ENCODE assay signal across 8 cellular contexts in genomic region chr16:85420501-85421337, GRCh38.
DNase-seq lines count a peak whose midpoint lies in the region; ATAC-seq, FAIRE-seq and TF ChIP-seq lines count a peak whose summit lies in the region.

No MANE protein-coding gene starts in this region.

- no peaks in the 10 kb centered on the region for H3K4me1 ChIP-seq in astrocyte (ENCODE audit: insufficient read depth, low read length)
- H3K4me1 ChIP-seq in keratinocyte (ENCODE audit: control insufficient read depth, extremely low read depth, insufficient read depth, low read length), result peaks cover 6% of the 10 kb centered on the region

- no peak overlapping the region for H3K4me3 Mint-ChIP-seq in astrocyte (ENCODE audit: unreplicated experiment)

- TF ChIP-seq CTCF in astrocyte (IDR thresholded peaks at IDR 0.05; ENCODE audit: insufficient read depth, low read depth, low read length) (peak; percentile 70), keratinocyte (optimal IDR thresholded peaks at IDR 0.05 in 1 of 3, IDR thresholded peaks at IDR 0.05 in 1 of 3, conservative IDR thresholded peaks at IDR 0.05 in 1 of 3; ENCODE audit: extremely low read depth in 1 of 3, insufficient read depth in 2 of 3, low read length in 3 of 3) (peak; percentile 94 to 96 (median 95))

- peak; percentile 50 for DNase-seq in Caki2 (ENCODE audit: low read depth)
- peak; percentile 56 to 71 (median 61) for DNase-seq in T-helper 2 cell
- no peak for DNase-seq in astrocyte (ENCODE audit: low read depth)
- no peak for DNase-seq in keratinocyte (ENCODE audit: low read depth, low spot score)
- DNase-seq in stimulated activated CD4-positive, alpha-beta T cell treated with anti-CD3 and anti-CD28 coated beads, Interleukin-4, amount 100 ng/mL, for 4 hours, result peak; percentile 49 to 78
- no peak for DNase-seq in NCI-H748 (lab: John Stamatoyannopoulos, UW; ENCODE audit: unreplicated experiment)
- DNase-seq in dedifferentiated amniotic fluid mesenchymal stem cell (ENCODE audit: extremely low spot score), result no peak

- H2AFZ ChIP-seq in astrocyte (ENCODE audit: low read depth, low read length), result no peak overlapping the region
- no peak overlapping the region for H2AFZ ChIP-seq in keratinocyte (ENCODE audit: control insufficient read depth, low read length)

- ATAC-seq in HG03432 (IDR thresholded peaks at IDR 0.05; ENCODE audit: unreplicated experiment), result peak; percentile 64

- H3K36me3 Mint-ChIP-seq in astrocyte (ENCODE audit: low read depth, unreplicated experiment), result no peaks in the 10 kb centered on the region

- H3K9ac ChIP-seq in astrocyte (ENCODE audit: low read length) (no peak overlapping the region), keratinocyte (ENCODE audit: control insufficient read depth, extremely low read depth, insufficient read depth, low read length) (no peak overlapping the region)

- H3K9me3 Mint-ChIP-seq in astrocyte (ENCODE audit: unreplicated experiment), result no peaks in the 10 kb centered on the region

- H3K4me1 Mint-ChIP-seq in astrocyte (ENCODE audit: low read depth, unreplicated experiment), result peaks cover 2% of the 10 kb centered on the region

- H3K36me3 ChIP-seq in astrocyte (ENCODE audit: insufficient read depth, low read length) (no peaks in the 10 kb centered on the region), keratinocyte (ENCODE audit: control insufficient read depth in 2 of 2, extremely low read depth in 1 of 2, insufficient read depth in 2 of 2, low read length in 2 of 2) (no peaks in the 10 kb centered on the region)

- H3K79me2 ChIP-seq in astrocyte (ENCODE audit: insufficient read depth, low read length) (no peaks in the 10 kb centered on the region), keratinocyte (ENCODE audit: control insufficient read depth, insufficient read depth, low read length) (no peaks in the 10 kb centered on the region)

- no peak overlapping the region for H3K27ac ChIP-seq in astrocyte (ENCODE audit: low read depth, low read length)
- H3K27ac ChIP-seq in keratinocyte (ENCODE audit: control insufficient read depth, insufficient read depth, low read length), result no peak overlapping the region

- H3K9me3 ChIP-seq in astrocyte (ENCODE audit: insufficient read depth, low read depth, low read length) (no peaks in the 10 kb centered on the region), keratinocyte (ENCODE audit: control insufficient read depth, low read depth, low read length) (no peaks in the 10 kb centered on the region)

- H3K4me2 ChIP-seq in astrocyte (ENCODE audit: low read length) (no peak overlapping the region), keratinocyte (ENCODE audit: control insufficient read depth, extremely low read depth, insufficient read depth, low read depth, low read length) (no peak overlapping the region)

- no peak for FAIRE-seq in astrocyte (lab: Jason Lieb, UNC)
- FAIRE-seq in keratinocyte (lab: Jason Lieb, UNC), result no peak

- H4K20me1 ChIP-seq in astrocyte (ENCODE audit: insufficient read depth, low read length) (peaks cover 62% of the 10 kb centered on the region), keratinocyte (ENCODE audit: control insufficient read depth, extremely low read depth, insufficient read depth, low read length) (peaks cover 5% of the 10 kb centered on the region)

- in situ Hi-C loops in Caki2 (cut with HindIII; ENCODE audit: low pct_unique_long_range_greater_than_20kb, low sequenced_read_pairs), result no loop called here

- peaks cover 30% of the 10 kb centered on the region for H3K27me3 Mint-ChIP-seq in astrocyte (ENCODE audit: low read depth, unreplicated experiment)

- H3K27me3 ChIP-seq in astrocyte (ENCODE audit: insufficient read depth, low read length) (no peaks in the 10 kb centered on the region), keratinocyte (ENCODE audit: control insufficient read depth, extremely low read depth, insufficient read depth, low read length) (peaks cover 15% of the 10 kb centered on the region)

- dilution Hi-C loops in keratinocyte (cut with MboI; ENCODE audit: extremely low pct_ligation_motif_present, low sequenced_read_pairs), result no loop called here

- H3K27ac Mint-ChIP-seq in astrocyte (ENCODE audit: unreplicated experiment), result no peak overlapping the region

- H3K4me3 ChIP-seq in astrocyte (ENCODE audit: insufficient read depth, low read depth, low read length) (no peak overlapping the region), keratinocyte (ENCODE audit: control insufficient read depth in 2 of 3, extremely low read depth in 1 of 3, insufficient read depth in 2 of 3, low read depth in 1 of 3, low read length in 3 of 3) (no peak overlapping the region)

- H3K9me1 ChIP-seq in keratinocyte (ENCODE audit: control insufficient read depth, extremely low read depth, insufficient read depth, low read length), result no peaks in the 10 kb centered on the region

Comparison
In these comparisons a context has a peak if more than half of its experiments do, and no peak if none do; other contexts are left out.
1. DNase-seq: peak in Caki2 (single experiment), T-helper 2 cell (5 of 5) and stimulated activated CD4-positive, alpha-beta T cell treated with anti-CD3 and anti-CD28 coated beads, Interleukin-4, amount 100 ng/mL, for 4 hours (2 of 2); none in astrocyte (single experiment), keratinocyte (single experiment), NCI-H748 (single experiment) and dedifferentiated amniotic fluid mesenchymal stem cell (single experiment).